ENCODE assay signal across 8 cellular contexts in genomic region chr10:103917326-103918052, GRCh38. TPM values are rescaled to one million over a fixed set of nuclear protein-coding genes. Genes with fewer than 3 reads are reported as not detected.
DNase-seq lines count a peak whose midpoint lies in the region; ATAC-seq and TF ChIP-seq lines count a peak whose summit lies in the region.

No MANE protein-coding gene starts in this region.

- H3K27me3 Mint-ChIP-seq in IgD-negative memory B cell, result no peaks in the 10 kb centered on the region
- H3K27me3 Mint-ChIP-seq in activated T-helper 17 cell treated with anti-CD3 and anti-CD28 coated beads, Interleukin-2, amount 50 U/mL, for 72 hours, result no peaks in the 10 kb centered on the region

- H3K79me2 ChIP-seq in parathyroid adenoma, result peaks cover 4% of the 10 kb centered on the region

- peaks cover 8% of the 10 kb centered on the region for H3K4me1 ChIP-seq in parathyroid adenoma

- no peaks in the 10 kb centered on the region for H3K36me3 ChIP-seq in parathyroid adenoma (ENCODE audit: control insufficient read depth, insufficient read depth, low read length)

- intact Hi-C loops in Right ventricle myocardium superior (cut with DNase I), result loop anchor here (2.0 kb wide), 1 partner anchor 49 kb away; the partner anchor contains the start of gene SLK

- ATAC-seq in GM21576 (IDR thresholded peaks at IDR 0.05; ENCODE audit: unreplicated experiment) (peak; percentile 20), Right ventricle myocardium superior (ENCODE audit: poor library complexity) (peak; percentile 63)
- ATAC-seq in activated T-helper 17 cell treated with anti-CD3 and anti-CD28 coated beads, Interleukin-2, amount 50 U/mL, for 72 hours (replicated peaks), result peak; percentile 14

- in situ Hi-C loops in G401 (cut with HindIII; ENCODE audit: low sequenced_read_pairs) (loop anchor here (10.0 kb wide), 1 partner anchor 107 kb away; no protein-coding TSS in a partner anchor), GM13976 (cut with MboI; ENCODE audit: low sequenced_read_pairs, unreplicated experiment) (no loop called here)

- H3K9ac ChIP-seq in parathyroid adenoma, result peak overlapping the region; percentile 88

- TF ChIP-seq CTCF in parathyroid adenoma (IDR thresholded peaks at IDR 0.05), result no peak
- TF ChIP-seq CTCF in GM13976 (IDR thresholded peaks at IDR 0.05; ENCODE audit: borderline replicate concordance, control extremely low read depth, extremely low read depth, insufficient read depth, missing control alignments), result no peak

- H3K4me2 ChIP-seq in parathyroid adenoma (ENCODE audit: low read length), result peak overlapping the region; percentile 95

- H3K36me3 Mint-ChIP-seq in IgD-negative memory B cell, result peaks cover 5% of the 10 kb centered on the region
- peaks cover 29% of the 10 kb centered on the region for H3K36me3 Mint-ChIP-seq in activated T-helper 17 cell treated with anti-CD3 and anti-CD28 coated beads, Interleukin-2, amount 50 U/mL, for 72 hours (ENCODE audit: low read depth)

- no peaks in the 10 kb centered on the region for H3K9me3 ChIP-seq in parathyroid adenoma (ENCODE audit: control insufficient read depth, low read length)

- DNase-seq in G401 (ENCODE audit: low spot score), result peak; percentile 70
- peak; percentile 70 for DNase-seq in Right ventricle myocardium superior
- no peak for DNase-seq in GM13976 (ENCODE audit: low spot score)
- DNase-seq in HuH-7.5 (ENCODE audit: low spot score), result no peak

- H3K9me3 Mint-ChIP-seq in IgD-negative memory B cell, result no peaks in the 10 kb centered on the region
- H3K9me3 Mint-ChIP-seq in activated T-helper 17 cell treated with anti-CD3 and anti-CD28 coated beads, Interleukin-2, amount 50 U/mL, for 72 hours, result peaks cover 6% of the 10 kb centered on the region

- H3K4me3 Mint-ChIP-seq in IgD-negative memory B cell, result peak overlapping the region; percentile 91 to 98 (median 96)
- peak overlapping the region; percentile 91 for H3K4me3 Mint-ChIP-seq in activated T-helper 17 cell treated with anti-CD3 and anti-CD28 coated beads, Interleukin-2, amount 50 U/mL, for 72 hours

- H3K27ac Mint-ChIP-seq in IgD-negative memory B cell, result peak overlapping the region; percentile 90 to 98 (median 91)
- peak overlapping the region; percentile 86 for H3K27ac Mint-ChIP-seq in activated T-helper 17 cell treated with anti-CD3 and anti-CD28 coated beads, Interleukin-2, amount 50 U/mL, for 72 hours

- peak overlapping the region; percentile 71 for H3K4me3 ChIP-seq in parathyroid adenoma (ENCODE audit: low read depth, low read length)

- H3K4me1 Mint-ChIP-seq in IgD-negative memory B cell, result peaks cover 12 to 29% (median 21%) of the 10 kb centered on the region in 3 donors
- H3K4me1 Mint-ChIP-seq in activated T-helper 17 cell treated with anti-CD3 and anti-CD28 coated beads, Interleukin-2, amount 50 U/mL, for 72 hours, result peaks cover 18% of the 10 kb centered on the region

- no peaks in the 10 kb centered on the region for H3K27me3 ChIP-seq in parathyroid adenoma (ENCODE audit: control insufficient read depth, insufficient read depth, low read length)

- peak overlapping the region; percentile 98 for H3K27ac ChIP-seq in parathyroid adenoma

- H2AFZ ChIP-seq in parathyroid adenoma, result peak overlapping the region; percentile 98

RNA-seq across cellular contexts. Expression of gene STN1, which starts 0.5 kb away (rescaled TPM):
- total RNA-seq in G401 (2014; rRNA removed; shearing (Covaris generic)), result 24.1 and 28.7 TPM in 2 replicates
- 20.5 TPM for polyA plus RNA-seq in IgD-negative memory B cell
- 10 to 100 TPM; 41.9 to 45.4 TPM for total RNA-seq in activated T-helper 17 cell treated with anti-CD3 and anti-CD28 coated beads, Interleukin-2, amount 50 U/mL, for 72 hours
- 29.7 TPM for total RNA-seq in Right ventricle myocardium superior

RNA-seq across cellular contexts. Expression of gene SLK, which starts 49.5 kb away (rescaled TPM):
- total RNA-seq in G401 (2014; rRNA removed; shearing (Covaris generic)), result 33.2 and 38.0 TPM in 2 replicates
- polyA plus RNA-seq in IgD-negative memory B cell, result 3.0 TPM
- 10 to 100 TPM; 23.6 to 26.7 TPM for total RNA-seq in activated T-helper 17 cell treated with anti-CD3 and anti-CD28 coated beads, Interleukin-2, amount 50 U/mL, for 72 hours
- total RNA-seq in Right ventricle myocardium superior, result 28.1 TPM

Comparison
In these comparisons a context has a peak if more than half of its experiments do, and no peak if none do; other contexts are left out.
1. DNase-seq: peak in G401 (single experiment) and Right ventricle myocardium superior (single experiment); none in GM13976 (single experiment) and HuH-7.5 (single experiment).
2. Peak in every context shown above with its lines, with median percentiles within 50 percentile points of each other: ATAC-seq.